In the genomic region with DNA sequence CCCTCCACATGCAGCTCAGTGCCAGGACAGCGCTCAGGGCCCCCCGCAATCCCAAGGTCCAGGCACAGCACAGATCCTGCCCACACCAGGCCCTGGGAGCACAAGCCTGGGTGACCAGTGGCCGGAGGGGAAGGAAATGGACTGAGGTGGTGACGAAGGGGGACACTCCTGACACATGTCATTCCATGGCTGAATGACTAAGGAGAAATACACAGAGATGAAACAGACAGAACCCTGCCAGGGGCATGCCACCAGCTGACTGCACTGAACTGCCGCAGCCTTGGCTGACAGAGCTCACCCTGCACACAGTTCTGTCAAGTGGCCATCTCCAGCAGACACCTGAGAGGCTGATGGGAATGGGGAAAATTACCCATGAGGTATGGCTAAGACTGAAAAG, we compare ENCODE assay signal across 1 cellular context.
TF ChIP-seq lines count a peak whose summit lies in the region.

No MANE protein-coding gene starts in this region.

TF ChIP-seq in HCT116, 20 proteins besides CTCF, POLR2A, EP300 and RAD21:
- TF ChIP-seq, protein P1, sequence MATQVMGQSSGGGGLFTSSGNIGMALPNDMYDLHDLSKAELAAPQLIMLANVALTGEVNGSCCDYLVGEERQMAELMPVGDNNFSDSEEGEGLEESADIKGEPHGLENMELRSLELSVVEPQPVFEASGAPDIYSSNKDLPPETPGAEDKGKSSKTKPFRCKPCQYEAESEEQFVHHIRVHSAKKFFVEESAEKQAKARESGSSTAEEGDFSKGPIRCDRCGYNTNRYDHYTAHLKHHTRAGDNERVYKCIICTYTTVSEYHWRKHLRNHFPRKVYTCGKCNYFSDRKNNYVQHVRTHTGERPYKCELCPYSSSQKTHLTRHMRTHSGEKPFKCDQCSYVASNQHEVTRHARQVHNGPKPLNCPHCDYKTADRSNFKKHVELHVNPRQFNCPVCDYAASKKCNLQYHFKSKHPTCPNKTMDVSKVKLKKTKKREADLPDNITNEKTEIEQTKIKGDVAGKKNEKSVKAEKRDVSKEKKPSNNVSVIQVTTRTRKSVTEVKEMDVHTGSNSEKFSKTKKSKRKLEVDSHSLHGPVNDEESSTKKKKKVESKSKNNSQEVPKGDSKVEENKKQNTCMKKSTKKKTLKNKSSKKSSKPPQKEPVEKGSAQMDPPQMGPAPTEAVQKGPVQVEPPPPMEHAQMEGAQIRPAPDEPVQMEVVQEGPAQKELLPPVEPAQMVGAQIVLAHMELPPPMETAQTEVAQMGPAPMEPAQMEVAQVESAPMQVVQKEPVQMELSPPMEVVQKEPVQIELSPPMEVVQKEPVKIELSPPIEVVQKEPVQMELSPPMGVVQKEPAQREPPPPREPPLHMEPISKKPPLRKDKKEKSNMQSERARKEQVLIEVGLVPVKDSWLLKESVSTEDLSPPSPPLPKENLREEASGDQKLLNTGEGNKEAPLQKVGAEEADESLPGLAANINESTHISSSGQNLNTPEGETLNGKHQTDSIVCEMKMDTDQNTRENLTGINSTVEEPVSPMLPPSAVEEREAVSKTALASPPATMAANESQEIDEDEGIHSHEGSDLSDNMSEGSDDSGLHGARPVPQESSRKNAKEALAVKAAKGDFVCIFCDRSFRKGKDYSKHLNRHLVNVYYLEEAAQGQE (IDR thresholded peaks at IDR 0.05; ENCODE audit: low read depth), result no peak
- TF ChIP-seq CBX3 (IDR thresholded peaks at IDR 0.05; ENCODE audit: low read depth) (no peak), ELF1 (IDR thresholded peaks at IDR 0.05; ENCODE audit: borderline replicate concordance, low read depth) (no peak), CEBPB (IDR thresholded peaks at IDR 0.05; ENCODE audit: low read depth) (no peak), FOSL1 (IDR thresholded peaks at IDR 0.05; ENCODE audit: low read depth) (no peak)
- TF ChIP-seq, protein P2, sequence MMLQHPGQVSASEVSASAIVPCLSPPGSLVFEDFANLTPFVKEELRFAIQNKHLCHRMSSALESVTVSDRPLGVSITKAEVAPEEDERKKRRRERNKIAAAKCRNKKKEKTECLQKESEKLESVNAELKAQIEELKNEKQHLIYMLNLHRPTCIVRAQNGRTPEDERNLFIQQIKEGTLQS (IDR thresholded peaks at IDR 0.05), result no peak
TF ChIP-seq in HCT116: peak in this region for 0.
